Comparison of ENCODE assay signal across 15 cellular contexts in genomic region chr6:43916091-43916923, GRCh38.
A peak's percentile ranks its signal among the peaks of the same experiment; 100 is the strongest.
DNase-seq lines count a peak whose midpoint lies in the region; ATAC-seq, FAIRE-seq and TF ChIP-seq lines count a peak whose summit lies in the region.
"Had no signal": no experiment of that assay in that cellular context is flagged by ENCODE, and none has a peak within 500 bp of the region (broad histone marks: within the 10 kb centered on the region; RNA-seq: fewer than 3 reads in every experiment).

No MANE protein-coding gene starts in this region.

- H3K27me3 ChIP-seq in K562 (ENCODE audit: control insufficient read depth in 2 of 2, insufficient read depth in 2 of 2, low read length in 2 of 2) (no peaks in the 10 kb centered on the region), thyroid gland (no peaks in the 10 kb centered on the region), endodermal cell (ENCODE audit: control insufficient read depth, insufficient read depth, low read length, poor library complexity, severe bottlenecking) (no peaks in the 10 kb centered on the region)
- H3K27me3 ChIP-seq: upper lobe of right lung had no signal

- in situ Hi-C loops in K562 (cut with MboI), result no loop called here

- peak overlapping the region; percentile 61 for H3K27ac ChIP-seq in K562 (ENCODE audit: extremely low read depth, low read depth, low read length)
- H3K27ac ChIP-seq in thyroid gland, result peak overlapping the region; percentile 23 to 73 (median 50)
- H3K27ac ChIP-seq in endodermal cell (ENCODE audit: low read depth, low read length), result no peak overlapping the region
- H3K27ac ChIP-seq: SJCRH30, upper lobe of right lung, VCaP had no signal

- H3K4me3 ChIP-seq in K562, result no peak overlapping the region
- no peak overlapping the region for H3K4me3 ChIP-seq in thyroid gland (replicated peaks in 1 of 3)
- no peak overlapping the region for H3K4me3 ChIP-seq in endodermal cell (ENCODE audit: low read length)
- H3K4me3 ChIP-seq: SJCRH30, upper lobe of right lung had no signal

- H3K27ac Mint-ChIP-seq in endodermal cell, result no peak overlapping the region
- H3K27ac Mint-ChIP-seq: effector memory CD8-positive, alpha-beta T cell had no signal

- H3K9ac ChIP-seq in K562 (ENCODE audit: insufficient read depth in 1 of 2, low read depth in 2 of 2, low read length in 2 of 2), result peak overlapping the region; percentile 42 to 80
- H3K9ac ChIP-seq in endodermal cell (ENCODE audit: extremely low read depth, low read length, poor library complexity, severe bottlenecking), result no peak overlapping the region

- no peaks in the 10 kb centered on the region for H3K79me2 ChIP-seq in K562 (ENCODE audit: control insufficient read depth, insufficient read depth, low read length)

- no peaks in the 10 kb centered on the region for H3K36me3 Mint-ChIP-seq in endodermal cell (ENCODE audit: low read depth)

- H3K9me3 ChIP-seq in K562 (replicated peaks; ENCODE audit: control insufficient read depth, insufficient read depth, low read depth, low read length) (no peaks in the 10 kb centered on the region), thyroid gland (no peaks in the 10 kb centered on the region), endodermal cell (ENCODE audit: control insufficient read depth, low read length) (no peaks in the 10 kb centered on the region)
- H3K9me3 ChIP-seq: SJCRH30, upper lobe of right lung had no signal

- peak overlapping the region; percentile 77 for H2AFZ ChIP-seq in K562 (ENCODE audit: low read depth, low read length)

- no peak for TF ChIP-seq CTCF in K562 (IDR thresholded peaks at IDR 0.05 in 2 of 3, conservative IDR thresholded peaks at IDR 0.05 in 1 of 3; ENCODE audit: insufficient read depth in 2 of 3, low read depth in 1 of 3, low read length in 3 of 3)
- TF ChIP-seq CTCF in thyroid gland (IDR thresholded peaks at IDR 0.05), result no peak
- no peak for TF ChIP-seq CTCF in endodermal cell (conservative IDR thresholded peaks at IDR 0.05)

- H3K4me1 Mint-ChIP-seq in endodermal cell, result peaks cover 62% of the 10 kb centered on the region

- peak overlapping the region; percentile 33; the same call in 1 of the 2 replicates for H3K4me2 ChIP-seq in K562 (ENCODE audit: insufficient read depth, low read length)

- peak; percentile 84 for FAIRE-seq in K562 (lab: Jason Lieb, UNC)

- CTCF ChIA-PET in K562 (lab: Yijun Ruan, JAX; ENCODE audit: low intra/inter-chr PET ratio), result no interaction called here

- no peaks in the 10 kb centered on the region for H4K20me1 ChIP-seq in K562 (replicated peaks; ENCODE audit: control insufficient read depth, insufficient read depth, low read length)

- intact Hi-C loops in K562 (cut with micrococcal nuclease), result no loop called here
- intact Hi-C loops in thyroid gland (cut with DNase I), result no loop called here

- no peak for TF ChIP-seq RAD21 in K562 (CRISPR knock-in tag; conservative IDR thresholded peaks at IDR 0.05 in 1 of 2, IDR thresholded peaks at IDR 0.05 in 1 of 2)

- peak; percentile 56 for ATAC-seq in K562
- peak; percentile 32 for ATAC-seq in left lobe of liver
- ATAC-seq: effector memory CD8-positive, alpha-beta T cell had no signal

- H3K4me1 ChIP-seq in K562 (replicated peaks in 1 of 2; ENCODE audit: control insufficient read depth in 2 of 2, insufficient read depth in 2 of 2, low read length in 2 of 2), result peaks cover 31 to 65% of the 10 kb centered on the region in 2 experiments
- H3K4me1 ChIP-seq in thyroid gland, result peaks cover 39 to 66% of the 10 kb centered on the region in 2 donors
- peaks cover 22% of the 10 kb centered on the region for H3K4me1 ChIP-seq in endodermal cell (ENCODE audit: control insufficient read depth, insufficient read depth, low read length)

- 9% methylated on average over 8 of the region's 8 CpGs for WGBS in K562 (ENCODE audit: insufficient coverage, low coverage, missing lambda C conversion rate)
- 73 to 82% methylated on average over 8 of the region's 8 CpGs for WGBS in thyroid gland, 2 donors
- WGBS in endodermal cell (ENCODE audit: insufficient coverage in 1 of 2, insufficient read length in 1 of 2), 2 experiments, result 78% methylated on average over 5 to 8 of the region's 8 CpGs

- peak; percentile 52 for DNase-seq in NOMO-1 treated with DMSO at 0.1 percent for 48 hours (lab: John Stamatoyannopoulos, UW; ENCODE audit: unreplicated experiment)
- no peak for DNase-seq in NOMO-1 (lab: John Stamatoyannopoulos, UW; ENCODE audit: unreplicated experiment in 2 of 2)
- DNase-seq in K562 (ENCODE audit: extremely low read depth in 1 of 4, low spot score in 3 of 4), result peak in 3 of 4 experiments; percentile 59 to 72 (median 61)
- DNase-seq in left lobe of liver (ENCODE audit: low spot score), result peak; percentile 82
- no peak for DNase-seq in thyroid gland
- DNase-seq in globus pallidus (ENCODE audit: low spot score), result no peak
- no peak for DNase-seq in endodermal cell
- DNase-seq in HT-29 (ENCODE audit: low spot score), result no peak
- DNase-seq: 8988T; effector memory CD8-positive, alpha-beta T cell; islet precursor cell; SJCRH30; stimulated activated CD4-positive, alpha-beta T cell treated with anti-CD3 and anti-CD28 coated beads, Interleukin-4, amount 100 ng/mL, for 1 hour; upper lobe of right lung had no signal

- no peaks in the 10 kb centered on the region for H3K9me1 ChIP-seq in K562 (ENCODE audit: control insufficient read depth, insufficient read depth, low read length)

- BruUV-seq in K562 (replicated peaks; lab: Mats Ljungman, UMichigan), result no TSS peak

- no peak overlapping the region for H3K4me3 Mint-ChIP-seq in endodermal cell
- H3K4me3 Mint-ChIP-seq: effector memory CD8-positive, alpha-beta T cell had no signal

- H3K36me3 ChIP-seq in K562 (ENCODE audit: control insufficient read depth, insufficient read depth, low read length) (no peaks in the 10 kb centered on the region), thyroid gland (no peaks in the 10 kb centered on the region), endodermal cell (ENCODE audit: control insufficient read depth, insufficient read depth, low read length) (no peaks in the 10 kb centered on the region)
- H3K36me3 ChIP-seq: SJCRH30, upper lobe of right lung had no signal

- peak; percentile 64 for TF ChIP-seq EP300 in K562 (IDR thresholded peaks at IDR 0.05; ENCODE audit: low read length)

- no peaks in the 10 kb centered on the region for H3K27me3 Mint-ChIP-seq in endodermal cell (ENCODE audit: insufficient read depth)

- POLR2A ChIA-PET in K562 (lab: Yijun Ruan, JAX), result interaction anchor here (0.6 to 7.6 kb wide), 7 partner anchors 9 to 132 kb away, joined by 3 to 102 read pairs (median 3); no protein-coding TSS in a partner anchor

- TF ChIP-seq POLR2A in K562 (conservative IDR thresholded peaks at IDR 0.05) (no peak), thyroid gland (IDR thresholded peaks at IDR 0.05) (no peak)

- H3K9me3 Mint-ChIP-seq in endodermal cell, result no peaks in the 10 kb centered on the region
- H3K9me3 Mint-ChIP-seq: effector memory CD8-positive, alpha-beta T cell had no signal

TF ChIP-seq in K562, 482 proteins besides CTCF, POLR2A, EP300 and RAD21 (continues in another document):
- TF ChIP-seq TCF15 (CRISPR knock-in tag; IDR thresholded peaks at IDR 0.05) (no peak), ETV1 (tag; conservative IDR thresholded peaks at IDR 0.05; ENCODE audit: low read depth) (0 out of 2 replicates have a peak, but pooled peaks have one; percentile 45), RNF2 (IDR thresholded peaks at IDR 0.05) (peak; percentile 15; the same call in 1 of the 2 replicates), POLR2G (IDR thresholded peaks at IDR 0.05; ENCODE audit: low read depth, low read length) (no peak), HSF4 (CRISPR knock-in tag; IDR thresholded peaks at IDR 0.05; ENCODE audit: borderline replicate concordance) (peak; percentile 47; the same call in 1 of the 2 replicates), RREB1 (CRISPR knock-in tag; IDR thresholded peaks at IDR 0.05) (no peak; the same call in 1 of the 2 replicates), POLR2H (tag; IDR thresholded peaks at IDR 0.05; ENCODE audit: low read depth) (no peak)

Comparison
In these comparisons a context has a peak if more than half of its experiments do, and no peak if none do; other contexts are left out.
1. DNase-seq: peak in NOMO-1 treated with DMSO at 0.1 percent for 48 hours (single experiment), K562 (3 of 4) and left lobe of liver (single experiment); none in NOMO-1 (0 of 2), thyroid gland (0 of 2), globus pallidus (single experiment), endodermal cell (single experiment) and HT-29 (single experiment).